Comparison of ENCODE assay signal across 1 cellular context in genomic region chr6:155256122-155256795, GRCh38.
TF ChIP-seq lines count a peak whose summit lies in the region.

No MANE protein-coding gene starts in this region.

TF ChIP-seq in K562, 482 proteins besides CTCF, POLR2A, EP300 and RAD21 (continued from another document):
- TF ChIP-seq NBN (IDR thresholded peaks at IDR 0.05; ENCODE audit: low read depth) (no peak), ZNF696 (CRISPR knock-in tag; conservative IDR thresholded peaks at IDR 0.05) (no peak), ZNF316 (IDR thresholded peaks at IDR 0.05) (peak; percentile 36; the same call in 1 of the 2 replicates), MAX (CRISPR knock-in tag; IDR thresholded peaks at IDR 0.05) (no peak), ZNF57 (CRISPR knock-in tag; IDR thresholded peaks at IDR 0.05) (no peak), PHF8 (IDR thresholded peaks at IDR 0.05; ENCODE audit: borderline replicate concordance, low read length) (no peak), NR2F6 (CRISPR knock-in tag; IDR thresholded peaks at IDR 0.05) (no peak), BDP1 (IDR thresholded peaks at IDR 0.05; ENCODE audit: insufficient read depth, insufficient read length) (no peak), ZNF609 (CRISPR knock-in tag; IDR thresholded peaks at IDR 0.05; ENCODE audit: borderline replicate concordance) (no peak), MCM7 (IDR thresholded peaks at IDR 0.05) (no peak)
- TF ChIP-seq, protein P1, sequence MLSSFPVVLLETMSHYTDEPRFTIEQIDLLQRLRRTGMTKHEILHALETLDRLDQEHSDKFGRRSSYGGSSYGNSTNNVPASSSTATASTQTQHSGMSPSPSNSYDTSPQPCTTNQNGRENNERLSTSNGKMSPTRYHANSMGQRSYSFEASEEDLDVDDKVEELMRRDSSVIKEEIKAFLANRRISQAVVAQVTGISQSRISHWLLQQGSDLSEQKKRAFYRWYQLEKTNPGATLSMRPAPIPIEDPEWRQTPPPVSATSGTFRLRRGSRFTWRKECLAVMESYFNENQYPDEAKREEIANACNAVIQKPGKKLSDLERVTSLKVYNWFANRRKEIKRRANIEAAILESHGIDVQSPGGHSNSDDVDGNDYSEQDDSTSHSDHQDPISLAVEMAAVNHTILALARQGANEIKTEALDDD (IDR thresholded peaks at IDR 0.05): no peak
